ENCODE assay signal across 24 cellular contexts in genomic region chr6:84508981-84509380, GRCh38.
DNase-seq lines count a peak whose midpoint lies in the region; ATAC-seq and TF ChIP-seq lines count a peak whose summit lies in the region.
"Had no signal": no experiment of that assay in that cellular context is flagged by ENCODE, and none has a peak within 500 bp of the region (broad histone marks: within the 10 kb centered on the region; RNA-seq: fewer than 3 reads in every experiment).

No MANE protein-coding gene starts in this region.

- H3K36me3 ChIP-seq in mesendoderm (ENCODE audit: control insufficient read depth, insufficient read depth, low read length), result no peaks in the 10 kb centered on the region
- H3K36me3 ChIP-seq: colonic mucosa, thyroid gland, vagina had no signal

- H3K4me2 ChIP-seq in mesendoderm (ENCODE audit: low read length), result no peak overlapping the region

- no peak overlapping the region for H3K18ac ChIP-seq in mesendoderm (ENCODE audit: low read length)

- H3K27me3 ChIP-seq in mesendoderm (ENCODE audit: insufficient read depth, low read length, poor library complexity), result no peaks in the 10 kb centered on the region
- H3K27me3 ChIP-seq: colonic mucosa, thyroid gland, vagina had no signal

- H3K79me2 ChIP-seq in mesendoderm (ENCODE audit: control insufficient read depth, insufficient read depth, low read length), result no peaks in the 10 kb centered on the region

- no peak overlapping the region for H3K56ac ChIP-seq in mesendoderm (ENCODE audit: low read length)

- CTCF ChIA-PET in AG04449 (lab: Yijun Ruan, JAX), result interaction anchor here (1.0 to 1.3 kb wide), 3 partner anchors 13 to 86 kb away, joined by 3 to 4 read pairs (median 3); no protein-coding TSS in a partner anchor

- DNase-seq in AG04449 (ENCODE audit: low read depth, low spot score) (peak; percentile 10), NCI-H226 (peak; percentile 62), choroid plexus epithelial cell (ENCODE audit: low read depth) (peak; percentile 44), mesendoderm (peak; percentile 8), left ventricle myocardium superior (no peak), hippocampal formation (lab: John Stamatoyannopoulos, UW) (no peak)
- DNase-seq: activated CD4-positive, alpha-beta T cell treated with anti-CD3 and anti-CD28 coated beads, Interleukin-2, amount 10 ng/mL, durations not matched to agents 7 days and 5 days; activated naive CD4-positive, alpha-beta T cell; activated T-cell treated with anti-CD3 and anti-CD28 coated beads, Interleukin-2, amount 50 U/mL, for 48 hours; colonic mucosa; GDM1; islet precursor cell; naive thymus-derived CD8-positive, alpha-beta T cell; NCI-H1048; NCI-H1694; NCI-H2171 treated with DMSO at 0.1 percent for 48 hours; NCI-H526; occipital lobe; stimulated activated naive CD8-positive, alpha-beta T cell treated with anti-CD3 and anti-CD28 coated beads, Interleukin-15, Interleukin-2, amounts not matched to agents 100 U/mL and 50 U/mL, for 24 hours; thyroid gland had no signal

- H4K5ac ChIP-seq in mesendoderm (ENCODE audit: low read length), result no peak overlapping the region

- no peak overlapping the region for H2BK15ac ChIP-seq in mesendoderm (replicated peaks; ENCODE audit: low read depth)

- POLR2A ChIA-PET in AG04449 (lab: Yijun Ruan, JAX), result no interaction called here

- H3K4me3 ChIP-seq in AG04449 (ENCODE audit: low read depth, low read length), result no peak overlapping the region
- no peak overlapping the region for H3K4me3 ChIP-seq in choroid plexus epithelial cell (ENCODE audit: low read depth, low read length)
- H3K4me3 ChIP-seq in mesendoderm (ENCODE audit: low read length), result no peak overlapping the region
- H3K4me3 ChIP-seq: colonic mucosa, thyroid gland, vagina had no signal

- ATAC-seq in left ventricle myocardium superior, result no peak
- ATAC-seq in GM19455 (IDR thresholded peaks at IDR 0.05; ENCODE audit: unreplicated experiment), result no peak
- ATAC-seq in HG03175 (IDR thresholded peaks at IDR 0.05; ENCODE audit: unreplicated experiment), result no peak
- ATAC-seq: naive thymus-derived CD8-positive, alpha-beta T cell; stimulated activated naive CD8-positive, alpha-beta T cell treated with anti-CD3 and anti-CD28 coated beads, Interleukin-15, Interleukin-2, amounts not matched to agents 100 U/mL and 50 U/mL, for 24 hours; WTC11 had no signal

- H2AK5ac ChIP-seq in mesendoderm (ENCODE audit: low read length), result no peak overlapping the region

- TF ChIP-seq CTCF in AG04449 (IDR thresholded peaks at IDR 0.05; ENCODE audit: insufficient read depth, low read length, missing control alignments) (no peak), choroid plexus epithelial cell (conservative IDR thresholded peaks at IDR 0.05; ENCODE audit: low read depth, low read length) (no peak)

- H3K4me1 ChIP-seq in mesendoderm (ENCODE audit: control insufficient read depth, low read depth, low read length), result no peaks in the 10 kb centered on the region
- H3K4me1 ChIP-seq: colonic mucosa, thyroid gland, vagina had no signal

- no peak overlapping the region for H3K9ac ChIP-seq in mesendoderm (ENCODE audit: low read length)

- H2BK5ac ChIP-seq in mesendoderm (ENCODE audit: low read length), result no peak overlapping the region

- H4K8ac ChIP-seq in mesendoderm (ENCODE audit: low read depth, low read length), result no peak overlapping the region

- intact Hi-C loops in left ventricle myocardium superior (cut with micrococcal nuclease), result no loop called here

- H3K4ac ChIP-seq in mesendoderm (ENCODE audit: low read depth, low read length), result no peak overlapping the region

- H3K79me1 ChIP-seq in mesendoderm (ENCODE audit: low read length), result no peaks in the 10 kb centered on the region

- no peak overlapping the region for H3K27ac ChIP-seq in mesendoderm (ENCODE audit: low read depth, low read length)
- H3K27ac ChIP-seq: colonic mucosa, thyroid gland, vagina had no signal

- H3K23ac ChIP-seq in mesendoderm (ENCODE audit: low read length), result no peak overlapping the region

- H2BK120ac ChIP-seq in mesendoderm (ENCODE audit: low read depth, low read length), result no peak overlapping the region

Comparison
In these comparisons a context has a peak if more than half of its experiments do, and no peak if none do; other contexts are left out.
1. DNase-seq: peak in AG04449 (single experiment), NCI-H226 (single experiment), choroid plexus epithelial cell (single experiment) and mesendoderm (single experiment); none in left ventricle myocardium superior (single experiment) and hippocampal formation (0 of 2).